In the genomic region with DNA sequence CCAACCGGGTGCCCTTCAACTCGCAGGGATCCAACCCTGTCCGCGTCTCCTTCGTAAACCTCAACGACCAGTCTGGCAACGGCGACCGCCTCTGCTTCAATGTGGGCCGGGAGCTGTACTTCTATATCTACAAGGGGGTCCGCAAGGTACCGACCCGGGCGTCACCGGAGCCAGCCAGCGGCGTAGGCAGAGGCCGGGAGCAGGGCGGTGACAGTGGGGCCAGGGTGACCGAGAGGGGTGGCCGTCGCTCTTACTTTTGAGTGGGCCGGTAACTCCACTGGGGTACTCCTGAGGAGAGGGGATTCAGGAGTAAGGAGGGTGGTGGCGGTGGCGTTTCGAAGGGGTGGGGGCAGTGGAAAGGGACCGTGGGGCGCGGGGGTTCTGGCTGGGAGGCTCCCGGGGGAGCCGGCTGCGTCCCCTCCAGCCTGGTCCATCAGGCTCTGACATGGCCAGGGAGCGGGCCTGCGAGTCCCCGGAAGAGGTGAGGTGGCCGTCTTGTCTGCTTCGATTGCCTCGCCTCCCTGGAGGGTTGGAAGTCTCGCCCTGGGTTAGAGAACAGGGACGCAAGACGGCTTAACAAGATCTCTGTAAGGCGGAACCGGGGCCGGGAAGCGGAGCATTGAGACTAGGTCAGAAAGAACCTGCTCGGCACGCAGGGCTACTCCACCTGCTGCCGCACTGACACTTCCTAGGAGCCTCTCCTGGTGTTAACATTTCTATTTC, we compare ENCODE assay signal across 8 cellular contexts. TPM values are rescaled to one million over a fixed set of nuclear protein-coding genes. Genes with fewer than 3 reads are reported as not detected.
DNase-seq lines count a peak whose midpoint lies in the region; ATAC-seq and TF ChIP-seq lines count a peak whose summit lies in the region.

No MANE protein-coding gene starts in this region.

- DNase-seq in NCI-H2081 (lab: John Stamatoyannopoulos, UW) (peak; percentile 21 to 28), NCI-H2081 treated with DMSO at 0.1 percent for 48 hours (lab: John Stamatoyannopoulos, UW) (no peak), OCI-LY7 (ENCODE audit: low spot score) (peak; percentile 50), cardiac septum (ENCODE audit: low spot score) (peak; percentile 76), posterior cingulate gyrus (peak; percentile 19 to 89 (median 30)), pons (ENCODE audit: low spot score) (no peak)
- DNase-seq in activated naive CD4-positive, alpha-beta T cell treated with anti-CD3 and anti-CD28 coated beads, Interleukin-2, amount 50 U/mL, for 16 hours: peak; percentile 24

- peaks cover 61% of the 10 kb centered on the region for H3K79me2 ChIP-seq in OCI-LY7 (ENCODE audit: insufficient read depth, low read depth, low read length)

- peaks cover 19% of the 10 kb centered on the region for H3K4me1 ChIP-seq in OCI-LY7 (ENCODE audit: insufficient read depth, low read length, poor library complexity, severe bottlenecking)

- POLR2A ChIA-PET in OCI-LY7 (lab: Charles Lee): no interaction called here

- TF ChIP-seq CTCF in OCI-LY7 (conservative IDR thresholded peaks at IDR 0.05; ENCODE audit: low read length): no peak

- CTCF ChIA-PET in OCI-LY7 (lab: Charles Lee; ENCODE audit: unreplicated experiment): no interaction called here

- H4K20me1 ChIP-seq in OCI-LY7 (ENCODE audit: insufficient read depth, low read length): no peaks in the 10 kb centered on the region

- peak overlapping the region; percentile 77 for H3K4me2 ChIP-seq in OCI-LY7 (ENCODE audit: low read length)

- peak; percentile 29 for ATAC-seq in HG02840 (IDR thresholded peaks at IDR 0.05; ENCODE audit: low FRiP score, unreplicated experiment)

- peak overlapping the region; percentile 93 for H3K4me3 ChIP-seq in OCI-LY7 (ENCODE audit: low read depth, low read length, poor library complexity, severe bottlenecking)

- H3K9me3 ChIP-seq in OCI-LY7 (ENCODE audit: low read length): no peaks in the 10 kb centered on the region

- H3K36me3 ChIP-seq in OCI-LY7 (ENCODE audit: insufficient read depth, low read length): peaks cover 12% of the 10 kb centered on the region

- H2AFZ ChIP-seq in OCI-LY7 (ENCODE audit: low read length): peak overlapping the region; percentile 72

- BruUV-seq in OCI-LY7 (replicated peaks; lab: Mats Ljungman, UMichigan): no TSS peak

- H3K9me2 ChIP-seq in OCI-LY7 (ENCODE audit: insufficient read depth, low read length): no peaks in the 10 kb centered on the region

- intact Hi-C loops in OCI-LY7 (cut with micrococcal nuclease; ENCODE audit: unreplicated experiment): no loop called here
- intact Hi-C loops in cardiac septum (cut with DNase I): no loop called here
- intact Hi-C loops in posterior cingulate gyrus (cut with DNase I): loop anchor here (5.0 kb wide), 2 partner anchors 77 to 172 kb away; no protein-coding TSS in a partner anchor

- peak overlapping the region; percentile 49 for H3K27ac ChIP-seq in OCI-LY7 (ENCODE audit: low read depth, low read length, poor library complexity, severe bottlenecking)

RNA-seq across cellular contexts. Expression of gene WDR20, which starts 0.5 kb away (rescaled TPM):
- 13.3 and 18.0 TPM in 2 replicates for total RNA-seq in OCI-LY7 (2014; rRNA removed; shearing (Covaris generic))
- total RNA-seq in OCI-LY7 (2022) (31.0 and 40.6 TPM in 2 replicates), cardiac septum (21.9 TPM)

RNA-seq across cellular contexts. Expression of gene HSP90AA1, which starts 53.3 kb away (rescaled TPM):
- total RNA-seq in OCI-LY7 (2014; rRNA removed; shearing (Covaris generic)): 294 and 344 TPM in 2 replicates
- total RNA-seq in OCI-LY7 (2022) (610 and 704 TPM in 2 replicates), cardiac septum (475 TPM)

Comparison
In these comparisons a context has a peak if more than half of its experiments do, and no peak if none do; other contexts are left out.
1. DNase-seq: peak in NCI-H2081 (2 of 2), OCI-LY7 (single experiment), activated naive CD4-positive, alpha-beta T cell treated with anti-CD3 and anti-CD28 coated beads, Interleukin-2, amount 50 U/mL, for 16 hours (single experiment), cardiac septum (single experiment) and posterior cingulate gyrus (10 of 10); none in NCI-H2081 treated with DMSO at 0.1 percent for 48 hours (single experiment) and pons (single experiment).